ENCODE assay signal across 8 cellular contexts in genomic region chr6:152099816-152100618, GRCh38.
DNase-seq lines count a peak whose midpoint lies in the region; ATAC-seq and TF ChIP-seq lines count a peak whose summit lies in the region.

No MANE protein-coding gene starts in this region.

- H3K27ac ChIP-seq in foreskin keratinocyte (no peak overlapping the region), skin epidermis (peak overlapping the region in 14 of 21 experiments; percentile 1 to 69 (median 33))

- TF ChIP-seq CTCF in foreskin keratinocyte (conservative IDR thresholded peaks at IDR 0.05), result no peak

- peak; percentile 20 for ATAC-seq in foreskin keratinocyte
- no peak for ATAC-seq in GM18511 (IDR thresholded peaks at IDR 0.05; ENCODE audit: unreplicated experiment)

- DNase-seq in HCEC 1CT, result peak; percentile 70
- DNase-seq in RKO (ENCODE audit: low spot score), result peak; percentile 31
- no peak for DNase-seq in foreskin keratinocyte
- no peak for DNase-seq in amniotic stem cell (lab: John Stamatoyannopoulos, UW)
- no peak for DNase-seq in anterior cingulate cortex (lab: John Stamatoyannopoulos, UW)
- no peak for DNase-seq in LoVo (ENCODE audit: low spot score)

- peaks cover 28% of the 10 kb centered on the region for H3K4me1 ChIP-seq in foreskin keratinocyte

- H3K4me3 ChIP-seq in skin epidermis, result no peak overlapping the region

- H3K27me3 ChIP-seq in foreskin keratinocyte, result no peaks in the 10 kb centered on the region

Comparison
In these comparisons a context has a peak if more than half of its experiments do, and no peak if none do; other contexts are left out.
1. DNase-seq: peak in HCEC 1CT (single experiment) and RKO (single experiment); none in foreskin keratinocyte (0 of 2), amniotic stem cell (single experiment), anterior cingulate cortex (0 of 58) and LoVo (single experiment).